In genomic region chr18:46754661-46755292, GRCh38 we compare ENCODE assay signal across 1 cellular context.
TF ChIP-seq lines count a peak whose summit lies in the region.

No MANE protein-coding gene starts in this region.

TF ChIP-seq in GM12878, 131 proteins besides CTCF, POLR2A, EP300 and RAD21 (continued from another document):
- TF ChIP-seq PKNOX1 (IDR thresholded peaks at IDR 0.05) (no peak), YBX1 (IDR thresholded peaks at IDR 0.05) (no peak), ATF7 (IDR thresholded peaks at IDR 0.05; ENCODE audit: low read depth) (no peak), IRF4 (IDR thresholded peaks at IDR 0.05; ENCODE audit: low read depth, low read length) (no peak)
- TF ChIP-seq, protein P1, sequence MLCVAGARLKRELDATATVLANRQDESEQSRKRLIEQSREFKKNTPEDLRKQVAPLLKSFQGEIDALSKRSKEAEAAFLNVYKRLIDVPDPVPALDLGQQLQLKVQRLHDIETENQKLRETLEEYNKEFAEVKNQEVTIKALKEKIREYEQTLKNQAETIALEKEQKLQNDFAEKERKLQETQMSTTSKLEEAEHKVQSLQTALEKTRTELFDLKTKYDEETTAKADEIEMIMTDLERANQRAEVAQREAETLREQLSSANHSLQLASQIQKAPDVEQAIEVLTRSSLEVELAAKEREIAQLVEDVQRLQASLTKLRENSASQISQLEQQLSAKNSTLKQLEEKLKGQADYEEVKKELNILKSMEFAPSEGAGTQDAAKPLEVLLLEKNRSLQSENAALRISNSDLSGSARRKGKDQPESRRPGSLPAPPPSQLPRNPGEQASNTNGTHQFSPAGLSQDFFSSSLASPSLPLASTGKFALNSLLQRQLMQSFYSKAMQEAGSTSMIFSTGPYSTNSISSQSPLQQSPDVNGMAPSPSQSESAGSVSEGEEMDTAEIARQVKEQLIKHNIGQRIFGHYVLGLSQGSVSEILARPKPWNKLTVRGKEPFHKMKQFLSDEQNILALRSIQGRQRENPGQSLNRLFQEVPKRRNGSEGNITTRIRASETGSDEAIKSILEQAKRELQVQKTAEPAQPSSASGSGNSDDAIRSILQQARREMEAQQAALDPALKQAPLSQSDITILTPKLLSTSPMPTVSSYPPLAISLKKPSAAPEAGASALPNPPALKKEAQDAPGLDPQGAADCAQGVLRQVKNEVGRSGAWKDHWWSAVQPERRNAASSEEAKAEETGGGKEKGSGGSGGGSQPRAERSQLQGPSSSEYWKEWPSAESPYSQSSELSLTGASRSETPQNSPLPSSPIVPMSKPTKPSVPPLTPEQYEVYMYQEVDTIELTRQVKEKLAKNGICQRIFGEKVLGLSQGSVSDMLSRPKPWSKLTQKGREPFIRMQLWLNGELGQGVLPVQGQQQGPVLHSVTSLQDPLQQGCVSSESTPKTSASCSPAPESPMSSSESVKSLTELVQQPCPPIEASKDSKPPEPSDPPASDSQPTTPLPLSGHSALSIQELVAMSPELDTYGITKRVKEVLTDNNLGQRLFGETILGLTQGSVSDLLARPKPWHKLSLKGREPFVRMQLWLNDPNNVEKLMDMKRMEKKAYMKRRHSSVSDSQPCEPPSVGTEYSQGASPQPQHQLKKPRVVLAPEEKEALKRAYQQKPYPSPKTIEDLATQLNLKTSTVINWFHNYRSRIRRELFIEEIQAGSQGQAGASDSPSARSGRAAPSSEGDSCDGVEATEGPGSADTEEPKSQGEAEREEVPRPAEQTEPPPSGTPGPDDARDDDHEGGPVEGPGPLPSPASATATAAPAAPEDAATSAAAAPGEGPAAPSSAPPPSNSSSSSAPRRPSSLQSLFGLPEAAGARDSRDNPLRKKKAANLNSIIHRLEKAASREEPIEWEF (IDR thresholded peaks at IDR 0.05; ENCODE audit: insufficient replicate concordance, low read depth, low read length) = no peak
